Comparison of ENCODE assay signal across 14 cellular contexts in the genomic region with DNA sequence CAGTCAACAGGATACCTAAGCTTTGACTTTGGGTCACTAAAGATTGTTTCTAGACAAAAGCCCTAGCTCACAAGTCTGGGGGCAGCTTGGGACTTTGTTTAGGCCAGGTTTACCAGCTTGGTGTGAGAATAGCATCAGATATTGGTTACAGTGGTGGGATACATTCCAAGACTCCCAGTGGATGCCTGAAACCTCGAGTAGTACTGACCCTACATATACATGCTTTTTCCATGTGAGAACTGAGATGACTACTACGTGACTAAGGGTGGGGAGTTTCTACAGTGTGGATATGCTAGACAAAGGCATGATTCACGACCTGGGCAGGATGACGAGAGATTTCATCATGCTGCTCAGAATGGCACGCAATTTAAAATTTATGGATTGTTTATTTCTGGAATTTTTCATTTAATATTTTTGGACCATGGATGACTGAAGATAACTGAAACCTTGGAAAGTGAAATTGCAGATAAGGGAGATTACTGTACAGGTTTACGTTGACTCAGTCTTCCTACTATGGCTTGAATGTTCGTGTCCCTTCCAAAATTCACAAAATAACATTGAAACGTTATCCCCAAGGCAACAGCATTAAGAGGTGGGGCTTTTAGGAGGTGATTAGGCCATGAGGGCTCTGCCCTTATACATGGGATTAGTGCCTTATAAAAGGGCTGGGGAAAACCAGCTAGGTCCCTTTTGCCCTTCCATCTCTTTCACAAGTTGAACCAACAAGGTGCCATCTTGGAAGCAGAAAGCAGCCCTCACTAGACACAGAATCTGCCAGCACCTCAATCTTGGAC. TPM values are rescaled to one million over a fixed set of nuclear protein-coding genes. Genes with fewer than 3 reads are reported as not detected.
DNase-seq lines count a peak whose midpoint lies in the region; ATAC-seq, FAIRE-seq and TF ChIP-seq lines count a peak whose summit lies in the region.
"Had no signal": no experiment of that assay in that cellular context is flagged by ENCODE, and none has a peak within 500 bp of the region (broad histone marks: within the 10 kb centered on the region; RNA-seq: fewer than 3 reads in every experiment).

No MANE protein-coding gene starts in this region.

- TF ChIP-seq POLR2A in GM12891 (IDR thresholded peaks at IDR 0.05; ENCODE audit: low read depth, low read length), result no peak

- H3K27me3 Mint-ChIP-seq in WTC11 (ENCODE audit: low read depth), result no peaks in the 10 kb centered on the region; the same call in 1 of the 2 replicates

- ATAC-seq in WTC11 (no peak), aorta (ENCODE audit: low FRiP score) (peak; percentile 81), HG03175 (IDR thresholded peaks at IDR 0.05; ENCODE audit: unreplicated experiment) (no peak)

- 4 to 9% methylated on average over 8 of the region's 8 CpGs for whole genome bisulfite sequencing in aorta, 2 donors

- H3K9me3 Mint-ChIP-seq in WTC11, result no peaks in the 10 kb centered on the region

- H3K27ac ChIP-seq in left ventricle myocardium inferior (replicated peaks) (peak overlapping the region; percentile 96), aorta (ENCODE audit: low read depth in 1 of 2, low read length in 2 of 2) (peak overlapping the region; percentile 72 to 100)
- H3K27ac ChIP-seq: colonic mucosa had no signal

- FAIRE-seq in GM12891 (lab: Jason Lieb, UNC), result no peak
- FAIRE-seq: GM18507 had no signal

- H3K36me3 ChIP-seq in left ventricle myocardium inferior, result no peaks in the 10 kb centered on the region
- H3K36me3 ChIP-seq in aorta (ENCODE audit: control insufficient read depth in 1 of 2, insufficient read depth in 2 of 2, low read length in 1 of 2), result no peaks in the 10 kb centered on the region
- H3K36me3 ChIP-seq: colonic mucosa had no signal

- TF ChIP-seq CTCF in left ventricle myocardium inferior (IDR thresholded peaks at IDR 0.05; ENCODE audit: borderline replicate concordance) (no peak), WTC11 (IDR thresholded peaks at IDR 0.05) (no peak)

- H3K4me1 ChIP-seq in left ventricle myocardium inferior (peaks cover 71% of the 10 kb centered on the region), aorta (ENCODE audit: control insufficient read depth in 1 of 2, insufficient read depth in 2 of 2, low read length in 2 of 2) (peaks cover 4 to 12% of the 10 kb centered on the region in 2 donors)

- H3K4me3 ChIP-seq in left ventricle myocardium inferior (no peak overlapping the region), aorta (ENCODE audit: low read length in 2 of 2) (no peak overlapping the region)
- H3K4me3 ChIP-seq: colonic mucosa had no signal

- DNase-seq in left ventricle myocardium inferior (no peak), cardiac septum (ENCODE audit: low spot score) (no peak), WTC11 (ENCODE audit: low spot score) (no peak), glomerular visceral epithelial cell (ENCODE audit: extremely low spot score) (peak; percentile 84), aorta (peak; percentile 84 to 87), GM12891 (ENCODE audit: insufficient read length, low spot score) (no peak)
- no peak for DNase-seq in activated CD4-positive, alpha-beta T cell treated with anti-CD3 and anti-CD28 coated beads for 1 hour
- DNase-seq: activated CD8-positive, alpha-beta memory T cell treated with anti-CD3 and anti-CD28 coated beads for 24 hours; CD4-positive, alpha-beta T cell; colonic mucosa had no signal

- peaks cover 21% of the 10 kb centered on the region for H3K4me1 Mint-ChIP-seq in WTC11

- H3K9me3 ChIP-seq in left ventricle myocardium inferior (replicated peaks) (no peaks in the 10 kb centered on the region), aorta (ENCODE audit: control insufficient read depth, low read length) (no peaks in the 10 kb centered on the region)
- H3K9me3 ChIP-seq: colonic mucosa had no signal

- POLR2A ChIA-PET in WTC11 (lab: Charles Lee), result no interaction called here

- CTCF ChIA-PET in WTC11 (lab: Charles Lee), result no interaction called here

- intact Hi-C loops in left ventricle myocardium inferior (cut with micrococcal nuclease), result loop anchor here (10.0 kb wide), 1 partner anchor 87 kb away; no protein-coding TSS in a partner anchor
- intact Hi-C loops in cardiac septum (cut with DNase I), result loop anchor here (2.0 to 5.0 kb wide), 2 partner anchors 276 to 299 kb away; a partner anchor contains a TSS
- intact Hi-C loops in aorta (cut with DNase I), result loop anchor here (2.0 to 5.0 kb wide), 7 partner anchors 35 to 301 kb away; a partner anchor contains a TSS

- H3K4me3 Mint-ChIP-seq in WTC11, result no peak overlapping the region
- H3K4me3 Mint-ChIP-seq: CD4-positive, alpha-beta T cell had no signal

- H3K27me3 ChIP-seq in left ventricle myocardium inferior (ENCODE audit: low read depth) (no peaks in the 10 kb centered on the region), aorta (ENCODE audit: control insufficient read depth in 1 of 2, insufficient read depth in 2 of 2, low read length in 1 of 2) (no peaks in the 10 kb centered on the region)
- H3K27me3 ChIP-seq: colonic mucosa had no signal

- H3K36me3 Mint-ChIP-seq in WTC11, result peaks cover 2% of the 10 kb centered on the region; the same call in 1 of the 2 replicates

- H3K27ac Mint-ChIP-seq in WTC11, result no peak overlapping the region
- H3K27ac Mint-ChIP-seq: CD4-positive, alpha-beta T cell had no signal

TF ChIP-seq in WTC11, 78 proteins besides CTCF, POLR2A, EP300 and RAD21:
- TF ChIP-seq NR2C2 (CRISPR knock-in tag; IDR thresholded peaks at IDR 0.05), result no peak
- TF ChIP-seq GABPB1 (CRISPR knock-in tag; IDR thresholded peaks at IDR 0.05), result peak; percentile 46; the same call in 1 of the 2 replicates

TF ChIP-seq in GM12891, 5 proteins besides CTCF, POLR2A, EP300 and RAD21:
- no peak for TF ChIP-seq SPI1 (IDR thresholded peaks at IDR 0.05; ENCODE audit: low read depth, low read length)
- no peak for TF ChIP-seq POLR2AphosphoS5 (IDR thresholded peaks at IDR 0.05; ENCODE audit: low read depth, low read length)
- TF ChIP-seq POU2F2 (IDR thresholded peaks at IDR 0.05; ENCODE audit: low read depth, low read length), result no peak
- TF ChIP-seq TAF1 (IDR thresholded peaks at IDR 0.05; ENCODE audit: low read depth, low read length), result no peak
- TF ChIP-seq PAX5 (IDR thresholded peaks at IDR 0.05; ENCODE audit: insufficient read depth, low read length, severe bottlenecking), result no peak

RNA-seq across cellular contexts. Expression of a gene that starts 50.2 kb away (rescaled TPM):
- total RNA-seq in left ventricle myocardium inferior (not detected), cardiac septum (0.13 TPM), WTC11 (2021) (not detected in 3 replicates), aorta (not detected)
- not detected for polyA plus RNA-seq in aorta
- not detected for polyA plus RNA-seq in GM12891 (2012; ENCODE audit: low read depth, missing spikeins)
- total RNA-seq: CD4-positive, alpha-beta T cell; colonic mucosa; lower leg skin had no signal
- polyA plus RNA-seq: thymus had no signal

Comparison
In these comparisons a context has a peak if more than half of its experiments do, and no peak if none do; other contexts are left out.
1. DNase-seq: peak in glomerular visceral epithelial cell (single experiment) and aorta (2 of 2); none in left ventricle myocardium inferior (single experiment), cardiac septum (single experiment), WTC11 (single experiment), activated CD4-positive, alpha-beta T cell treated with anti-CD3 and anti-CD28 coated beads for 1 hour (single experiment) and GM12891 (single experiment).